10 cellular contexts compared by ENCODE assay signal in the genomic region with DNA sequence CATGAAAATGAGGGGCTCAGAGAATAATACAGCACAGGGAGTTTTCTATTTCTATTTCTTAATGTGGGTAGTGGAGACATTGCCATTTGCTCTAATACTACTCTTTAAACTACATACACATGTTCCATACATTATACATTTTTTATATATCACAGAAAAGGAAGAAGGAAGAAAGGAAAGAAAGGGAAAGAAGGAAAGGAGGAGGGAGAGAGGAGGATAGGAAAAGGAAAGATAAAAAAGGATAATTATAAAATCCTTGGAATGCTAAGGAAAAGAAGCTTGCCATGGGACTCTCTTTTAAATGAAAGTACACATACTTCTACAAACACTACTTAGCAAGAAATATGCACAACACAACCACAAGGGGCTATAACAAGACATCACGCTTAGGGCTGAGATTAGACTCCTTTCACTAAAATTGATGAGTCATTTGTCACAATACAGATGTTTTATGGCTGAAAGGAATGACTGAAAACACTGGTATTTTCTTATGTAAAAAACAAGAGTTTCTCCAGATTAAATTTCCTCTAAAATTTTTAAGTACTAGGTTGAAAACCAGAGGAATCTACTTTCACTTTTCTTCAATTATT.
DNase-seq lines count a peak whose midpoint lies in the region; TF ChIP-seq lines count a peak whose summit lies in the region.
"Had no signal": no experiment of that assay in that cellular context is flagged by ENCODE, and none has a peak within 500 bp of the region (broad histone marks: within the 10 kb centered on the region; RNA-seq: fewer than 3 reads in every experiment).

No MANE protein-coding gene starts in this region.

- H4K91ac ChIP-seq in neuronal stem cell (ENCODE audit: low read depth, low read length, poor library complexity), result no peak overlapping the region

- H3K36me3 ChIP-seq in smooth muscle cell (ENCODE audit: low read depth) (no peaks in the 10 kb centered on the region), neuronal stem cell (replicated peaks in 1 of 2; ENCODE audit: control insufficient read depth in 2 of 2, insufficient read depth in 2 of 2, low read length in 2 of 2) (no peaks in the 10 kb centered on the region)

- H3K27me3 ChIP-seq in smooth muscle cell (ENCODE audit: low read depth), result no peaks in the 10 kb centered on the region
- H3K27me3 ChIP-seq in neuronal stem cell (ENCODE audit: control insufficient read depth in 3 of 3, insufficient read depth in 3 of 3, low read depth in 1 of 3, low read length in 3 of 3), result no peaks in the 10 kb centered on the region
- H3K27me3 ChIP-seq: testis had no signal

- H3K4me3 ChIP-seq in smooth muscle cell, result no peak overlapping the region
- H3K4me3 ChIP-seq in neuronal stem cell (ENCODE audit: low read length in 2 of 2), result no peak overlapping the region
- H3K4me3 ChIP-seq: testis had no signal

- no peaks in the 10 kb centered on the region for H3K79me1 ChIP-seq in neuronal stem cell (ENCODE audit: low read depth, low read length)

- no peak overlapping the region for H2AFZ ChIP-seq in smooth muscle cell (ENCODE audit: low read depth)
- no peak overlapping the region for H2AFZ ChIP-seq in neuronal stem cell (ENCODE audit: low read length)

- H2BK120ac ChIP-seq in neuronal stem cell (ENCODE audit: low read depth, low read length), result no peak overlapping the region

- DNase-seq in SIG-M5 treated with dmso at 0.1 percent for 504 hours (lab: John Stamatoyannopoulos, UW; ENCODE audit: unreplicated experiment) (peak; percentile 17), SIG-M5 (lab: John Stamatoyannopoulos, UW) (no peak), NCI-H460 (ENCODE audit: extremely low read depth, low read depth) (peak; percentile 54), epidermal melanocyte (ENCODE audit: insufficient read length, low spot score) (peak; percentile 48), smooth muscle cell (lab: John Stamatoyannopoulos, UW; ENCODE audit: unreplicated experiment) (no peak), iPS-NIHi7 (ENCODE audit: extremely low spot score) (no peak), neuronal stem cell (ENCODE audit: low spot score) (no peak)
- no peak for DNase-seq in activated CD8-positive, alpha-beta memory T cell treated with anti-CD3 and anti-CD28 coated beads, Interleukin-2, amount 50 U/mL, for 4 hours
- DNase-seq: midbrain, testis had no signal

- H3F3A ChIP-seq in smooth muscle cell (ENCODE audit: low read depth), result no peaks in the 10 kb centered on the region

- H3K27ac ChIP-seq in smooth muscle cell (ENCODE audit: low read depth) (no peak overlapping the region), neuronal stem cell (replicated peaks; ENCODE audit: low read length) (no peak overlapping the region)
- H3K27ac ChIP-seq: testis had no signal

- H4K20me1 ChIP-seq in smooth muscle cell (ENCODE audit: low read depth), result no peaks in the 10 kb centered on the region

- H3K4me2 ChIP-seq in smooth muscle cell (peak overlapping the region; percentile 65), neuronal stem cell (ENCODE audit: insufficient read depth, low read length, poor library complexity, severe bottlenecking) (no peak overlapping the region)

- no peak overlapping the region for H3K4ac ChIP-seq in neuronal stem cell (ENCODE audit: low read length)

- no peak overlapping the region for H3K9ac ChIP-seq in smooth muscle cell (ENCODE audit: low read depth)
- H3K9ac ChIP-seq in neuronal stem cell (ENCODE audit: low read depth, low read length, poor library complexity), result no peak overlapping the region

- no peaks in the 10 kb centered on the region for H3K79me2 ChIP-seq in smooth muscle cell (ENCODE audit: low read depth)

- no peak overlapping the region for H3K14ac ChIP-seq in neuronal stem cell (ENCODE audit: low read length)

- no peak overlapping the region for H3K18ac ChIP-seq in neuronal stem cell (ENCODE audit: low read length)

- no peak overlapping the region for H2BK12ac ChIP-seq in neuronal stem cell (ENCODE audit: low read length)

- H3K23ac ChIP-seq in neuronal stem cell (ENCODE audit: low read depth, low read length, poor library complexity), result no peak overlapping the region

- 3% methylated on average over 1 of the region's 1 CpG for WGBS in smooth muscle cell (ENCODE audit: low lambda C conversion rate)
- WGBS in neuronal stem cell (ENCODE audit: extremely low coverage in 2 of 2, insufficient read length in 2 of 2, insufficient replicate concordance in 1 of 2), 2 donors, result no CpG with 5 or more reads among the region's 1 CpG

- peaks cover 5% of the 10 kb centered on the region for H3K4me1 ChIP-seq in smooth muscle cell (ENCODE audit: low read depth)
- peaks cover 2 to 4% of the 10 kb centered on the region in 2 donors for H3K4me1 ChIP-seq in neuronal stem cell (ENCODE audit: control insufficient read depth in 2 of 2, insufficient read depth in 1 of 2, low read depth in 1 of 2, low read length in 2 of 2)
- H3K4me1 ChIP-seq: testis had no signal

- no peak overlapping the region for H2AK5ac ChIP-seq in neuronal stem cell (ENCODE audit: low read depth, low read length)

- TF ChIP-seq CTCF in smooth muscle cell (IDR thresholded peaks at IDR 0.05; ENCODE audit: borderline replicate concordance, insufficient read depth, poor library complexity, severe bottlenecking), result peak; percentile 44

- H3K9me3 ChIP-seq in smooth muscle cell (replicated peaks; ENCODE audit: low read depth) (no peaks in the 10 kb centered on the region), neuronal stem cell (replicated peaks in 1 of 2; ENCODE audit: control insufficient read depth in 2 of 2, insufficient read depth in 1 of 2, low read depth in 1 of 2, low read length in 2 of 2) (no peaks in the 10 kb centered on the region)
- H3K9me3 ChIP-seq: testis had no signal

- no peak overlapping the region for H2BK15ac ChIP-seq in neuronal stem cell (ENCODE audit: low read length)

- H2BK5ac ChIP-seq in neuronal stem cell (ENCODE audit: low read length), result no peak overlapping the region

- no peak overlapping the region for H4K8ac ChIP-seq in neuronal stem cell (ENCODE audit: low read depth, low read length)

Comparison
In these comparisons a context has a peak if more than half of its experiments do, and no peak if none do; other contexts are left out.
1. DNase-seq: peak in SIG-M5 treated with dmso at 0.1 percent for 504 hours (single experiment), NCI-H460 (single experiment) and epidermal melanocyte (single experiment); none in SIG-M5 (single experiment), smooth muscle cell (single experiment), iPS-NIHi7 (single experiment), neuronal stem cell (single experiment) and activated CD8-positive, alpha-beta memory T cell treated with anti-CD3 and anti-CD28 coated beads, Interleukin-2, amount 50 U/mL, for 4 hours (single experiment).